ENCODE assay signal across 8 cellular contexts in the genomic region with DNA sequence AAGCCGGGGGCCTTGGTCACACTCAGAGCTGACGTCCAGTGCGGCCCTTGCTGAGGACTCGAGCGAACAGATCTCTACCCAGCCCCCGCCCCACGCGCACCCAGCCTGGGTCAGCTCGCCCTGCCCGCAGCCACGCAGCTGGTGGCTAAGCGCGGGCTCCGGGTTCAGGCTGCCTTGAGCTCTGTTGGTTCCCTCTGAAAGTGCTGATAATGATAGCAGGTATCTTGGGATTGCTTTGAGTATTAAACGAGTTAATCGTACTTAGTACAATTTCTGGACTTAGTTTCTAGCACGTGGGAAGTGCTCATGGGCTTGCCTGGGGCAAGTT.
DNase-seq lines count a peak whose midpoint lies in the region; ATAC-seq and TF ChIP-seq lines count a peak whose summit lies in the region.

No MANE protein-coding gene starts in this region.

- peak overlapping the region; percentile 83 for H3K9ac ChIP-seq in OCI-LY3 (ENCODE audit: low read length)
- no peak overlapping the region for H3K9ac ChIP-seq in fibroblast of lung (ENCODE audit: insufficient read depth, low read length)

- in situ Hi-C loops in gastrocnemius medialis (cut with MboI; ENCODE audit: low sequenced_read_pairs in 4 of 4), result loop anchor here in 3 of 4 donors (5.0 to 25.0 kb wide), 2 partner anchors 230 to 245 kb away; no protein-coding TSS in a partner anchor

- H3K27ac ChIP-seq in OCI-LY3 (ENCODE audit: low read length) (peak overlapping the region; percentile 60), fibroblast of lung (ENCODE audit: insufficient read depth, low read length) (no peak overlapping the region), gastrocnemius medialis (no peak overlapping the region)

- ATAC-seq in GM19324 (IDR thresholded peaks at IDR 0.05; ENCODE audit: low FRiP score, unreplicated experiment) (peak; percentile 18), gastrocnemius medialis (no peak), HG02678 (IDR thresholded peaks at IDR 0.05; ENCODE audit: unreplicated experiment) (no peak), GM21367 (IDR thresholded peaks at IDR 0.05; ENCODE audit: unreplicated experiment) (no peak)

- intact Hi-C loops in gastrocnemius medialis (cut with DNase I; ENCODE audit: low total_unique reads), result loop anchor here (1.0 to 5.0 kb wide), 2 partner anchors 245 to 315 kb away; no protein-coding TSS in a partner anchor

- peak overlapping the region; percentile 71 for H2AFZ ChIP-seq in OCI-LY3 (ENCODE audit: low read depth, low read length)
- no peak overlapping the region for H2AFZ ChIP-seq in fibroblast of lung (ENCODE audit: low read length)

- no peaks in the 10 kb centered on the region for H3K79me2 ChIP-seq in OCI-LY3 (ENCODE audit: low read length)
- no peaks in the 10 kb centered on the region for H3K79me2 ChIP-seq in fibroblast of lung (ENCODE audit: control insufficient read depth, insufficient read depth, low read length)

- no peak for DNase-seq in fibroblast of lung (ENCODE audit: low read depth in 2 of 2)
- no peak for DNase-seq in gastrocnemius medialis
- no peak for DNase-seq in amygdala (lab: John Stamatoyannopoulos, UW)
- no peak for DNase-seq in SIG-M5 treated with dmso at 0.1 percent for 504 hours (lab: John Stamatoyannopoulos, UW; ENCODE audit: unreplicated experiment)

- peak overlapping the region; percentile 90 for H3K4me2 ChIP-seq in OCI-LY3 (ENCODE audit: low read length)
- peak overlapping the region; percentile 84 for H3K4me2 ChIP-seq in fibroblast of lung (ENCODE audit: extremely low read depth, insufficient read depth, low read length)

- H3K4me3 ChIP-seq in OCI-LY3 (ENCODE audit: low read length) (peak overlapping the region; percentile 84), fibroblast of lung (replicated peaks in 1 of 4; ENCODE audit: control extremely low read depth in 1 of 4, insufficient read depth in 1 of 4, low read depth in 3 of 4, low read length in 4 of 4) (peak overlapping the region in 2 of 4 experiments; percentile 29 to 50), gastrocnemius medialis (peak overlapping the region; percentile 47 to 63 (median 56))

- no peaks in the 10 kb centered on the region for H3K36me3 ChIP-seq in OCI-LY3 (replicated peaks; ENCODE audit: low read depth, low read length)
- no peaks in the 10 kb centered on the region for H3K36me3 ChIP-seq in fibroblast of lung (ENCODE audit: control insufficient read depth, insufficient read depth, low read length)
- no peaks in the 10 kb centered on the region for H3K36me3 ChIP-seq in gastrocnemius medialis

- no peaks in the 10 kb centered on the region for H4K20me1 ChIP-seq in OCI-LY3 (ENCODE audit: insufficient read depth, low read length)
- no peaks in the 10 kb centered on the region for H4K20me1 ChIP-seq in fibroblast of lung (ENCODE audit: control insufficient read depth, extremely low read depth, insufficient read depth, low read length)

- no peak for TF ChIP-seq POLR2A in gastrocnemius medialis (IDR thresholded peaks at IDR 0.05)

- no peaks in the 10 kb centered on the region for H3K9me3 ChIP-seq in OCI-LY3 (ENCODE audit: insufficient read depth, low read length)
- no peaks in the 10 kb centered on the region for H3K9me3 ChIP-seq in fibroblast of lung (ENCODE audit: control insufficient read depth, insufficient read depth, low read depth, low read length)
- H3K9me3 ChIP-seq in gastrocnemius medialis, result no peaks in the 10 kb centered on the region

- H3K4me1 ChIP-seq in OCI-LY3 (ENCODE audit: low read length) (peaks cover 54% of the 10 kb centered on the region), fibroblast of lung (ENCODE audit: control insufficient read depth, extremely low read depth, insufficient read depth, low read length) (peaks cover 3% of the 10 kb centered on the region), gastrocnemius medialis (peaks cover 0 to 4% of the 10 kb centered on the region in 2 donors)

- H3K27me3 ChIP-seq in OCI-LY3 (ENCODE audit: low read depth, low read length), result no peaks in the 10 kb centered on the region; the same call in 1 of the 2 replicates
- peaks cover 7% of the 10 kb centered on the region for H3K27me3 ChIP-seq in fibroblast of lung (ENCODE audit: control insufficient read depth, insufficient read depth, low read length)
- peaks cover 20 to 30% (median 28%) of the 10 kb centered on the region in 3 donors for H3K27me3 ChIP-seq in gastrocnemius medialis

- TF ChIP-seq CTCF in OCI-LY3 (IDR thresholded peaks at IDR 0.05; ENCODE audit: low read depth, low read length) (no peak), fibroblast of lung (conservative IDR thresholded peaks at IDR 0.05 in 1 of 2, IDR thresholded peaks at IDR 0.05 in 1 of 2; ENCODE audit: low read depth in 1 of 2, low read length in 2 of 2) (no peak), gastrocnemius medialis (IDR thresholded peaks at IDR 0.05 in 4 of 5, conservative IDR thresholded peaks at IDR 0.05 in 1 of 5) (peak in 1 of 5 experiments; percentile 23)
